ENCODE assay signal across 37 cellular contexts in the genomic region with DNA sequence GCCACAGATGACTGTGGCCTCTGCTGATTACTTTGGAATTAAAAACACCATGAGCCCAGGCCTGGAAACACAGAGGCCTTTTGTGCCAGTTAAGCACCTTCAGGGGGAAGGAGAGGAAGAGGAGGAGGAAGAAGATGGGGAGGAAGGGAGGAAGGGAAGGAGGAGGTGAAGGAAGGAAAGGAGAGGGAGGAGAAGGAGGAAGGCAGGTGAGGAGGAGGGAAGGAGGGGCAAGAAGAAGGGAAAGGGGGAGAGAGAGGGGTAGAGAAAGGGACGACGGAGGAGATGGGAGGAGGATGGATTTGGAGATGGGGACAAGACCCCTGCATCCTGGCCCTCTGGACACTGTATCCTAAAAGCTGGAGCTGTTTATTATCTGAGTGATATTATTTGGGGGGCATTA.
"Had no signal": no experiment of that assay in that cellular context is flagged by ENCODE, and none has a peak within 500 bp of the region (broad histone marks: within the 10 kb centered on the region; RNA-seq: fewer than 3 reads in every experiment).

No MANE protein-coding gene starts in this region.

- H3K9me3 ChIP-seq: adrenal gland, body of pancreas, breast epithelium had no signal

- H3K27ac ChIP-seq: adrenal gland, body of pancreas, brain microvascular endothelial cell, breast epithelium, VCaP had no signal

- H3K27me3 Mint-ChIP-seq: activated B cell treated with CpG ODN at 0.5 μM for 24 hours; activated CD4-positive, alpha-beta T cell treated with anti-CD3 and anti-CD28 coated beads, Interleukin-2, amount 10 ng/mL, durations not matched to agents 24 days and 14 days had no signal

- H3K36me3 Mint-ChIP-seq: activated CD4-positive, alpha-beta memory T cell treated with anti-CD3 and anti-CD28 coated beads for 36 hours; activated naive CD4-positive, alpha-beta T cell treated with anti-CD3 and anti-CD28 coated beads, Interleukin-2, amount 50 U/mL, for 72 hours; activated naive CD8-positive, alpha-beta T cell treated with anti-CD3 and anti-CD28 coated beads for 36 hours had no signal

- H3K4me3 Mint-ChIP-seq: activated B cell treated with CpG ODN at 0.5 μM for 24 hours; activated CD4-positive, alpha-beta memory T cell treated with anti-CD3 and anti-CD28 coated beads for 36 hours; activated CD4-positive, alpha-beta T cell treated with anti-CD3 and anti-CD28 coated beads, Interleukin-2, amount 10 ng/mL, durations not matched to agents 24 days and 14 days; activated CD8-positive, alpha-beta T cell treated with anti-CD3 and anti-CD28 coated beads for 36 hours; activated naive CD4-positive, alpha-beta T cell treated with anti-CD3 and anti-CD28 coated beads for 36 hours; activated naive CD8-positive, alpha-beta T cell treated with anti-CD3 and anti-CD28 coated beads for 36 hours; activated T-cell treated with anti-CD3 and anti-CD28 coated beads, Interleukin-2, amount 50 U/mL, for 4 hours; activated T-cell treated with anti-CD3 and anti-CD28 coated beads, Interleukin-2, amount 50 U/mL, for 72 hours; activated T-helper 1 cell treated with anti-CD3 and anti-CD28 coated beads, Interleukin-12 subunit alpha, Interleukin-12 subunit beta, Interleukin-2, Interleukin-4 antibody, amounts not matched to agents 30 ng/mL and 10 ng/mL and 1 ng/mL, durations not matched to agents 14 hours and 24 hours and 36 hours; activated T-helper 17 cell treated with anti-CD3 and anti-CD28 coated beads, Interleukin-2, amount 50 U/mL, for 72 hours; T-helper 1 cell treated with Interleukin-12 subunit alpha and Interleukin-12 subunit beta and Interleukin-4 antibody, amounts not matched to agents 30 μg/mL and 1 μg/mL, for 36 hours; T-helper 2 cell treated with Interferon-gamma antibody and Interleukin-4, amounts not matched to agents 5 μg/mL and 100 μg/mL, for 36 hours had no signal

- H3K9me3 Mint-ChIP-seq: activated CD4-positive, alpha-beta T cell treated with anti-CD3 and anti-CD28 coated beads, Interleukin-2, amount 10 ng/mL, durations not matched to agents 24 days and 14 days; activated CD8-positive, alpha-beta T cell treated with anti-CD3 and anti-CD28 coated beads for 36 hours; activated naive CD4-positive, alpha-beta T cell treated with anti-CD3 and anti-CD28 coated beads for 36 hours; activated naive CD4-positive, alpha-beta T cell treated with anti-CD3 and anti-CD28 coated beads, Interleukin-2, amount 50 U/mL, for 72 hours; activated naive CD8-positive, alpha-beta T cell treated with anti-CD3 and anti-CD28 coated beads for 36 hours; activated T-cell treated with anti-CD3 and anti-CD28 coated beads, Interleukin-2, amount 50 U/mL, for 4 hours; activated T-helper 1 cell treated with anti-CD3 and anti-CD28 coated beads, Interleukin-12 subunit alpha, Interleukin-12 subunit beta, Interleukin-2, Interleukin-4 antibody, amounts not matched to agents 30 ng/mL and 10 ng/mL and 1 ng/mL, durations not matched to agents 14 hours and 24 hours and 36 hours; T-helper 1 cell treated with Interleukin-12 subunit alpha and Interleukin-12 subunit beta and Interleukin-4 antibody, amounts not matched to agents 30 μg/mL and 1 μg/mL, for 36 hours; T-helper 2 cell treated with Interferon-gamma antibody and Interleukin-4, amounts not matched to agents 5 μg/mL and 100 μg/mL, for 36 hours had no signal

- H3K36me3 ChIP-seq: adrenal gland, brain microvascular endothelial cell, breast epithelium had no signal

- FAIRE-seq: astrocyte, TTC549 had no signal

- H3K27ac Mint-ChIP-seq: activated B cell treated with CpG ODN at 0.5 μM for 24 hours; activated CD4-positive, alpha-beta memory T cell treated with anti-CD3 and anti-CD28 coated beads for 36 hours; activated CD4-positive, alpha-beta T cell treated with anti-CD3 and anti-CD28 coated beads, Interleukin-2, amount 10 ng/mL, durations not matched to agents 24 days and 14 days; activated CD8-positive, alpha-beta T cell treated with anti-CD3 and anti-CD28 coated beads for 36 hours; activated naive CD4-positive, alpha-beta T cell treated with anti-CD3 and anti-CD28 coated beads for 36 hours; activated naive CD4-positive, alpha-beta T cell treated with anti-CD3 and anti-CD28 coated beads, Interleukin-2, amount 50 U/mL, for 72 hours; activated naive CD8-positive, alpha-beta T cell treated with anti-CD3 and anti-CD28 coated beads for 36 hours; activated T-cell treated with anti-CD3 and anti-CD28 coated beads, Interleukin-2, amount 50 U/mL, for 72 hours; activated T-helper 1 cell treated with anti-CD3 and anti-CD28 coated beads, Interleukin-12 subunit alpha, Interleukin-12 subunit beta, Interleukin-2, Interleukin-4 antibody, amounts not matched to agents 30 ng/mL and 10 ng/mL and 1 ng/mL, durations not matched to agents 14 hours and 24 hours and 36 hours; activated T-helper 17 cell treated with anti-CD3 and anti-CD28 coated beads, Interleukin-2, amount 50 U/mL, for 72 hours; T-helper 1 cell treated with Interleukin-12 subunit alpha and Interleukin-12 subunit beta and Interleukin-4 antibody, amounts not matched to agents 30 μg/mL and 1 μg/mL, for 36 hours; T-helper 2 cell treated with Interferon-gamma antibody and Interleukin-4, amounts not matched to agents 5 μg/mL and 100 μg/mL, for 36 hours had no signal

- DNase-seq: activated B cell treated with CpG ODN at 0.5 μM for 24 hours; activated CD4-positive, alpha-beta memory T cell treated with anti-CD3 and anti-CD28 coated beads for 36 hours; activated CD4-positive, alpha-beta T cell treated with anti-CD3 and anti-CD28 coated beads for 4 hours; activated CD4-positive, alpha-beta T cell treated with anti-CD3 and anti-CD28 coated beads, Interleukin-2, amount 10 ng/mL, durations not matched to agents 24 days and 14 days; activated CD4-positive, alpha-beta T cell treated with anti-CD3 and anti-CD28 coated beads, Interleukin-2, amount 50 U/mL, for 1 hour; activated CD4-positive, alpha-beta T cell treated with anti-CD3 and anti-CD28 coated beads, Interleukin-2, amount 50 U/mL, for 4 hours; activated CD4-positive, CD25-positive, alpha-beta regulatory T cell treated with anti-CD3 and anti-CD28 coated beads, Interleukin-2, amount 50 U/mL, for 72 hours; activated CD8-positive, alpha-beta memory T cell treated with anti-CD3 and anti-CD28 coated beads, Interleukin-2, amount 50 U/mL, for 4 hours; activated CD8-positive, alpha-beta T cell treated with anti-CD3 and anti-CD28 coated beads for 36 hours; activated effector memory CD4-positive, alpha-beta T cell treated with anti-CD3 and anti-CD28 coated beads, Interleukin-2, amount 50 U/mL, for 16 hours; activated gamma-delta T cell treated with Interleukin-2 at 50 U/mL for 16 hours; activated naive CD4-positive, alpha-beta T cell; activated naive CD4-positive, alpha-beta T cell treated with anti-CD3 and anti-CD28 coated beads for 36 hours; activated naive CD4-positive, alpha-beta T cell treated with anti-CD3 and anti-CD28 coated beads, Interleukin-2, amount 50 U/mL, for 16 hours; activated naive CD8-positive, alpha-beta T cell treated with anti-CD3 and anti-CD28 coated beads for 36 hours; activated T-cell treated with anti-CD3 and anti-CD28 coated beads for 4 hours; activated T-cell treated with anti-CD3 and anti-CD28 coated beads, Interleukin-2, amount 50 U/mL, for 1 hour; activated T-cell treated with anti-CD3 and anti-CD28 coated beads, Interleukin-2, amount 50 U/mL, for 4 hours; activated T-cell treated with anti-CD3 and anti-CD28 coated beads, Interleukin-2, amount 50 U/mL, for 72 hours; adrenal gland; amniotic stem cell; aorta; body of pancreas; brain microvascular endothelial cell; central memory CD4-positive, alpha-beta T cell; T-helper 1 cell; T-helper 2 cell; T-helper 9 cell had no signal

- H3K4me1 Mint-ChIP-seq: activated B cell treated with CpG ODN at 0.5 μM for 24 hours; activated CD4-positive, alpha-beta T cell treated with anti-CD3 and anti-CD28 coated beads, Interleukin-2, amount 10 ng/mL, durations not matched to agents 24 days and 14 days; activated naive CD8-positive, alpha-beta T cell treated with anti-CD3 and anti-CD28 coated beads for 36 hours; activated T-helper 17 cell treated with anti-CD3 and anti-CD28 coated beads, Interleukin-2, amount 50 U/mL, for 72 hours had no signal

- ATAC-seq: activated CD8-positive, alpha-beta T cell treated with anti-CD3 and anti-CD28 coated beads for 36 hours; activated naive CD4-positive, alpha-beta T cell treated with anti-CD3 and anti-CD28 coated beads, Interleukin-2, amount 50 U/mL, for 72 hours; activated T-cell treated with anti-CD3 and anti-CD28 coated beads, Interleukin-2, amount 50 U/mL, for 4 hours; activated T-cell treated with anti-CD3 and anti-CD28 coated beads, Interleukin-2, amount 50 U/mL, for 72 hours; activated T-helper 17 cell treated with anti-CD3 and anti-CD28 coated beads, Interleukin-2, amount 50 U/mL, for 72 hours; body of pancreas had no signal

- H3K4me1 ChIP-seq: adrenal gland, body of pancreas, breast epithelium had no signal

- H3K4me3 ChIP-seq: adrenal gland, body of pancreas, breast epithelium had no signal

- H3K27me3 ChIP-seq: adrenal gland, body of pancreas, brain microvascular endothelial cell had no signal
